1 cellular context compared by ENCODE assay signal in the genomic region with DNA sequence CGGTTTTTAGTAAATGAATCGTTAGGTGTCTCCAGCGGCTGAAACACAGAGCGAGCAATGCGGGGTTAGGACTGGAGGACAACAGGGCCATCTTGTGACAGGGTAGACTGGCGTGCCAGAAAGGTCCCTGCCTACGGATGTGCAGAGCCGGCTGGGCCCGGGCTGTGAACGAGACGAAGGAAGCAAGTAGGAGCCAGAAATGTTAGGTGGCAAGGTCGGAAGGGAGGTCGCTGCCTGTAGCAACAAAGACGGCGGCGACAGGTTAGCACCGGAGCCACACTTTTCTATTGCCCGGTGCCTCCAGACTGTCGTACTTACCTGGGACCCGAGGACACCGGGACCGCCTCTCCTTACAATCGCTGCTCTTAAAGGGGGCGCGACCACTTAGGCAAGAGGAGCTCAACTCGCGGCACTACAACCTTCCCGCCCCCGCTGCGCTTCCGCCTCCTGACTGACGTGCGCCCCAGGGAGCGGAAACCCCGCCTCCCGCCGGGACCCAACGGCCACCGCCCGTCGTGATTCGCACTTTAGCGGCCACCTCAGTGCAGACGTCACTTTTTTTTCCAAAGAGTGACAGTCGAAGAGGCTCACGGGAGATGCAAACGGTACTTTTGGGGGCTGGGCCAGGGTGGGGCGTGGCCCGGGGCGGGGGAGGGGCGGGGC.
TF ChIP-seq lines count a peak whose summit lies in the region.

INIP (minus strand) TSS at position 449 of the 663 bp plus-strand sequence. CDS start 1,632 bp downstream, outside the sequence.

TF ChIP-seq in K562, 482 proteins besides CTCF, POLR2A, EP300 and RAD21 (continued from another document and continues in another):
- no peak for TF ChIP-seq IRF2 (CRISPR knock-in tag; IDR thresholded peaks at IDR 0.05)
- TF ChIP-seq BCOR (IDR thresholded peaks at IDR 0.05) = peak; percentile 40; the same call in 1 of the 2 replicates
- TF ChIP-seq, protein P1, sequence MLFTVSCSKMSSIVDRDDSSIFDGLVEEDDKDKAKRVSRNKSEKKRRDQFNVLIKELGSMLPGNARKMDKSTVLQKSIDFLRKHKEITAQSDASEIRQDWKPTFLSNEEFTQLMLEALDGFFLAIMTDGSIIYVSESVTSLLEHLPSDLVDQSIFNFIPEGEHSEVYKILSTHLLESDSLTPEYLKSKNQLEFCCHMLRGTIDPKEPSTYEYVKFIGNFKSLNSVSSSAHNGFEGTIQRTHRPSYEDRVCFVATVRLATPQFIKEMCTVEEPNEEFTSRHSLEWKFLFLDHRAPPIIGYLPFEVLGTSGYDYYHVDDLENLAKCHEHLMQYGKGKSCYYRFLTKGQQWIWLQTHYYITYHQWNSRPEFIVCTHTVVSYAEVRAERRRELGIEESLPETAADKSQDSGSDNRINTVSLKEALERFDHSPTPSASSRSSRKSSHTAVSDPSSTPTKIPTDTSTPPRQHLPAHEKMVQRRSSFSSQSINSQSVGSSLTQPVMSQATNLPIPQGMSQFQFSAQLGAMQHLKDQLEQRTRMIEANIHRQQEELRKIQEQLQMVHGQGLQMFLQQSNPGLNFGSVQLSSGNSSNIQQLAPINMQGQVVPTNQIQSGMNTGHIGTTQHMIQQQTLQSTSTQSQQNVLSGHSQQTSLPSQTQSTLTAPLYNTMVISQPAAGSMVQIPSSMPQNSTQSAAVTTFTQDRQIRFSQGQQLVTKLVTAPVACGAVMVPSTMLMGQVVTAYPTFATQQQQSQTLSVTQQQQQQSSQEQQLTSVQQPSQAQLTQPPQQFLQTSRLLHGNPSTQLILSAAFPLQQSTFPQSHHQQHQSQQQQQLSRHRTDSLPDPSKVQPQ (CRISPR knock-in tag; IDR thresholded peaks at IDR 0.05; ENCODE audit: borderline replicate concordance) = no peak
- 0 out of 2 replicates have a peak, but pooled peaks have one; percentile 18 for TF ChIP-seq NR1H2 (CRISPR knock-in tag; IDR thresholded peaks at IDR 0.05)
- no peak for TF ChIP-seq SPI1 (IDR thresholded peaks at IDR 0.05; ENCODE audit: borderline replicate concordance, low read depth, low read length)
- TF ChIP-seq CREM (IDR thresholded peaks at IDR 0.05; ENCODE audit: low read depth) = peak; percentile 88
- TF ChIP-seq HDAC8 (tag; IDR thresholded peaks at IDR 0.05) = no peak
- TF ChIP-seq, protein P2, sequence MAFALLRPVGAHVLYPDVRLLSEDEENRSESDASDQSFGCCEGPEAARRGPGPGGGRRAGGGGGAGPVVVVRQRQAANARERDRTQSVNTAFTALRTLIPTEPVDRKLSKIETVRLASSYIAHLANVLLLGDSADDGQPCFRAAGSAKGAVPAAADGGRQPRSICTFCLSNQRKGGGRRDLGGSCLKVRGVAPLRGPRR (CRISPR knock-in tag; IDR thresholded peaks at IDR 0.05) = no peak
- TF ChIP-seq DIDO1 (tag; IDR thresholded peaks at IDR 0.05; ENCODE audit: low read depth) = peak; percentile 55; the same call in 1 of the 2 replicates
- TF ChIP-seq ZNF830 (CRISPR knock-in tag; IDR thresholded peaks at IDR 0.05) = no peak
- no peak for TF ChIP-seq ZBTB8A (IDR thresholded peaks at IDR 0.05; ENCODE audit: partially characterized antibody)
- TF ChIP-seq PATZ1 (CRISPR knock-in tag; IDR thresholded peaks at IDR 0.05; ENCODE audit: borderline replicate concordance) = no peak
- no peak for TF ChIP-seq MEF2D (tag; conservative IDR thresholded peaks at IDR 0.05; ENCODE audit: low read depth)
- no peak for TF ChIP-seq SIX5 (IDR thresholded peaks at IDR 0.05; ENCODE audit: borderline replicate concordance in 1 of 2, insufficient read depth in 1 of 2, low read depth in 1 of 2, low read length in 2 of 2)
- TF ChIP-seq FOXP1 (CRISPR knock-in tag; IDR thresholded peaks at IDR 0.05) = peak; percentile 55; the same call in 1 of the 2 replicates
- TF ChIP-seq CCNT2 (IDR thresholded peaks at IDR 0.05; ENCODE audit: borderline replicate concordance, extremely low read depth, insufficient read length, low read depth, low read length) = peak; percentile 68
- no peak for TF ChIP-seq TSC22D4 (tag; IDR thresholded peaks at IDR 0.05)
- no peak for TF ChIP-seq EZH2 (IDR thresholded peaks at IDR 0.05; ENCODE audit: borderline replicate concordance, low read depth, low read length)
- TF ChIP-seq SFPQ (IDR thresholded peaks at IDR 0.05; ENCODE audit: low read depth, low read length) = no peak
- TF ChIP-seq, protein P3, sequence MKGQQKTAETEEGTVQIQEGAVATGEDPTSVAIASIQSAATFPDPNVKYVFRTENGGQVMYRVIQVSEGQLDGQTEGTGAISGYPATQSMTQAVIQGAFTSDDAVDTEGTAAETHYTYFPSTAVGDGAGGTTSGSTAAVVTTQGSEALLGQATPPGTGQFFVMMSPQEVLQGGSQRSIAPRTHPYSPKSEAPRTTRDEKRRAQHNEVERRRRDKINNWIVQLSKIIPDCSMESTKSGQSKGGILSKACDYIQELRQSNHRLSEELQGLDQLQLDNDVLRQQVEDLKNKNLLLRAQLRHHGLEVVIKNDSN (CRISPR knock-in tag; IDR thresholded peaks at IDR 0.05) = peak; percentile 40; the same call in 1 of the 2 replicates
- TF ChIP-seq AFF4 (CRISPR knock-in tag; IDR thresholded peaks at IDR 0.05) = peak; percentile 70; the same call in 1 of the 2 replicates
- TF ChIP-seq RBFOX2 (IDR thresholded peaks at IDR 0.05; ENCODE audit: low read depth, low read length) = peak; percentile 89
- TF ChIP-seq HMGN3 (IDR thresholded peaks at IDR 0.05; ENCODE audit: borderline replicate concordance, extremely low read depth, insufficient read length, low read depth, low read length) = peak; percentile 87
- no peak for TF ChIP-seq PURB (CRISPR knock-in tag; IDR thresholded peaks at IDR 0.05; ENCODE audit: low read depth)
- peak; percentile 55; the same call in 1 of the 2 replicates for TF ChIP-seq TOE1 (IDR thresholded peaks at IDR 0.05; ENCODE audit: borderline replicate concordance)
- TF ChIP-seq TOE1 (CRISPR knock-in tag; IDR thresholded peaks at IDR 0.05; ENCODE audit: borderline replicate concordance, low read depth) = no peak
- 0 out of 2 replicates have a peak, but pooled peaks have one; percentile 39 for TF ChIP-seq SMARCA4 (IDR thresholded peaks at IDR 0.05)
- no peak for TF ChIP-seq USF2 (CRISPR knock-in tag; IDR thresholded peaks at IDR 0.05)
- peak; percentile 53; the same call in 1 of the 2 replicates for TF ChIP-seq MTA3 (IDR thresholded peaks at IDR 0.05; ENCODE audit: borderline replicate concordance)
- peak; percentile 41 for TF ChIP-seq HNRNPLL (IDR thresholded peaks at IDR 0.05; ENCODE audit: low read depth, low read length, poor library complexity, severe bottlenecking)
- no peak for TF ChIP-seq XRCC3 (IDR thresholded peaks at IDR 0.05)
- TF ChIP-seq ATF1 (CRISPR knock-in tag; IDR thresholded peaks at IDR 0.05) = peak; percentile 56; the same call in 1 of the 2 replicates
- TF ChIP-seq ATF1 (tag; IDR thresholded peaks at IDR 0.05) = peak; percentile 94
- peak; percentile 51 for TF ChIP-seq TBP (optimal IDR thresholded peaks at IDR 0.05; ENCODE audit: low read depth, low read length)
- no peak for TF ChIP-seq STAT5A (IDR thresholded peaks at IDR 0.05; ENCODE audit: borderline replicate concordance, low read length)
- TF ChIP-seq MNT (conservative IDR thresholded peaks at IDR 0.05) = peak in 1 of 2 experiments; percentile 85; a peak in 3 of 4 replicates
- TF ChIP-seq FOXK2 (conservative IDR thresholded peaks at IDR 0.05 in 1 of 2, IDR thresholded peaks at IDR 0.05 in 1 of 2; ENCODE audit: low read depth in 2 of 2) = peak; percentile 57 to 65; a peak in 3 of 4 replicates
- TF ChIP-seq FOXJ2 (tag; IDR thresholded peaks at IDR 0.05) = no peak
- TF ChIP-seq MAZ (CRISPR knock-in tag; conservative IDR thresholded peaks at IDR 0.05 in 1 of 2, IDR thresholded peaks at IDR 0.05 in 1 of 2) = peak; percentile 74
- TF ChIP-seq, protein P4, sequence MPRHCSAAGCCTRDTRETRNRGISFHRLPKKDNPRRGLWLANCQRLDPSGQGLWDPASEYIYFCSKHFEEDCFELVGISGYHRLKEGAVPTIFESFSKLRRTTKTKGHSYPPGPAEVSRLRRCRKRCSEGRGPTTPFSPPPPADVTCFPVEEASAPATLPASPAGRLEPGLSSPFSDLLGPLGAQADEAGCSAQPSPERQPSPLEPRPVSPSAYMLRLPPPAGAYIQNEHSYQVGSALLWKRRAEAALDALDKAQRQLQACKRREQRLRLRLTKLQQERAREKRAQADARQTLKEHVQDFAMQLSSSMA (CRISPR knock-in tag; IDR thresholded peaks at IDR 0.05) = no peak
- no peak for TF ChIP-seq KDM1A (IDR thresholded peaks at IDR 0.05)
- TF ChIP-seq PHF8 (IDR thresholded peaks at IDR 0.05; ENCODE audit: borderline replicate concordance, low read length) = peak; percentile 92
- no peak for TF ChIP-seq ZNF324 (CRISPR knock-in tag; IDR thresholded peaks at IDR 0.05)
- TF ChIP-seq FOSL1 (tag; conservative IDR thresholded peaks at IDR 0.05) = no peak
- no peak for TF ChIP-seq PCBP1 (IDR thresholded peaks at IDR 0.05; ENCODE audit: low read depth, low read length, poor library complexity, severe bottlenecking)
- peak; percentile 39 to 75 for TF ChIP-seq E2F6 (IDR thresholded peaks at IDR 0.05; ENCODE audit: borderline replicate concordance in 1 of 2, extremely low read depth in 1 of 2, insufficient read depth in 1 of 2, insufficient read length in 1 of 2, low read depth in 1 of 2, low read length in 1 of 2, poor library complexity in 1 of 2, severe bottlenecking in 1 of 2)
